Comparison of ENCODE assay signal across 8 cellular contexts in the genomic region with DNA sequence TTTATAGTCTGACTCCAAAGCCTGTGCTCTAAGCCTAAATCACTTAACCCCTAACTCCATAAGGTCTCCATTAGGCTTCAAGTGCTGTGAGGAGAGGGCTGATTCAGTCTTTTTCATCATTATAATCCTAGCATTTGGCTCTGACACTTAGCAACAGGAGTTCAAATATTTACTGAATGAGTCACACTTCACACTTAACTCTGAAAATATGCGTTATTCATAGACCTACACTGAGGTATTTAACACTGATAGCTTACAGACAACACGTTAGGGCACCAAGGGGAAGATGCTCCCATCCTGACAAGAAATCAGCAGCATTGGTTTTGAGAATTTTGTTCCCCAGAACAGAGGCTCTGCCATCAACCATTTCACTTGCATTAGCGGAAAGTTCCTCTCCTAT. TPM values are rescaled to one million over a fixed set of nuclear protein-coding genes. Genes with fewer than 3 reads are reported as not detected.
DNase-seq lines count a peak whose midpoint lies in the region; ATAC-seq and TF ChIP-seq lines count a peak whose summit lies in the region.

No MANE protein-coding gene starts in this region.

- no peaks in the 10 kb centered on the region for H3K27me3 ChIP-seq in CD8-positive, alpha-beta memory T cell (ENCODE audit: insufficient read depth, low read length, poor library complexity, severe bottlenecking)
- H3K27me3 ChIP-seq in breast epithelium (no peaks in the 10 kb centered on the region), tibial nerve (no peaks in the 10 kb centered on the region)

- TF ChIP-seq CTCF in breast epithelium (IDR thresholded peaks at IDR 0.05) (no peak), tibial nerve (IDR thresholded peaks at IDR 0.05) (no peak)

- H3K36me3 Mint-ChIP-seq in CD8-positive, alpha-beta memory T cell = peaks cover 0 to 4% (median 0%) of the 10 kb centered on the region in 3 donors

- no peak overlapping the region for H3K27ac ChIP-seq in CD8-positive, alpha-beta memory T cell (ENCODE audit: low read depth, low read length)
- H3K27ac ChIP-seq in breast epithelium (peak overlapping the region; percentile 48 to 67), tibial nerve (peak overlapping the region in 1 of 4 donors; percentile 6)

- H3K4me3 ChIP-seq in CD8-positive, alpha-beta memory T cell (ENCODE audit: low read length) = no peak overlapping the region
- H3K4me3 ChIP-seq in breast epithelium (no peak overlapping the region), tibial nerve (no peak overlapping the region)

- no peak overlapping the region for H3K4me3 Mint-ChIP-seq in CD8-positive, alpha-beta memory T cell

- POLR2A ChIA-PET in CD8-positive, alpha-beta memory T cell (lab: Charles Lee) = no interaction called here

- intact Hi-C loops in breast epithelium (cut with DNase I; ENCODE audit: low total_unique reads) = no loop called here

- CTCF ChIA-PET in CD8-positive, alpha-beta memory T cell (lab: Charles Lee) = no interaction called here

- no peak for DNase-seq in CD8-positive, alpha-beta memory T cell
- DNase-seq in M059J (ENCODE audit: low read depth) (peak; percentile 95), breast epithelium (ENCODE audit: low spot score in 2 of 2) (no peak), lung microvascular endothelial cell (ENCODE audit: low read depth in 2 of 2) (peak; percentile 79 to 89), tibial nerve (ENCODE audit: low spot score in 2 of 2) (no peak), NCI-H1694 (lab: John Stamatoyannopoulos, UW) (no peak)

- no peaks in the 10 kb centered on the region for H3K36me3 ChIP-seq in CD8-positive, alpha-beta memory T cell (ENCODE audit: insufficient read depth, low read length)
- H3K36me3 ChIP-seq in breast epithelium (no peaks in the 10 kb centered on the region), tibial nerve (peaks cover 0 to 26% (median 0%) of the 10 kb centered on the region in 3 donors)

- no peak for TF ChIP-seq POLR2A in breast epithelium (IDR thresholded peaks at IDR 0.05)
- TF ChIP-seq POLR2A in tibial nerve (IDR thresholded peaks at IDR 0.05) = no peak

- no peak for ATAC-seq in GM21619 (IDR thresholded peaks at IDR 0.05; ENCODE audit: unreplicated experiment)
- no peak for ATAC-seq in HG03571 (IDR thresholded peaks at IDR 0.05; ENCODE audit: unreplicated experiment)

- TF ChIP-seq EP300 in tibial nerve (IDR thresholded peaks at IDR 0.05) = no peak

- no peaks in the 10 kb centered on the region for H3K9me3 Mint-ChIP-seq in CD8-positive, alpha-beta memory T cell

- H3K4me1 Mint-ChIP-seq in CD8-positive, alpha-beta memory T cell = peaks cover 22 to 38% (median 36%) of the 10 kb centered on the region in 3 donors

- H3K9me3 ChIP-seq in CD8-positive, alpha-beta memory T cell (ENCODE audit: low read length) = no peaks in the 10 kb centered on the region
- no peaks in the 10 kb centered on the region for H3K9me3 ChIP-seq in breast epithelium
- no peaks in the 10 kb centered on the region for H3K9me3 ChIP-seq in tibial nerve

- 56 to 60% methylated on average over 3 of the region's 3 CpGs for WGBS in tibial nerve, 2 donors

- no peaks in the 10 kb centered on the region for H3K4me1 ChIP-seq in CD8-positive, alpha-beta memory T cell (ENCODE audit: insufficient read depth, low read length)
- no peaks in the 10 kb centered on the region for H3K4me1 ChIP-seq in breast epithelium
- peaks cover 0 to 30% (median 3%) of the 10 kb centered on the region in 4 donors for H3K4me1 ChIP-seq in tibial nerve

- H3K27ac Mint-ChIP-seq in CD8-positive, alpha-beta memory T cell = peak overlapping the region in 7 of 8 donors; percentile 58 to 79 (median 61)

- H3K27me3 Mint-ChIP-seq in CD8-positive, alpha-beta memory T cell = no peaks in the 10 kb centered on the region

RNA-seq across cellular contexts. Expression of a gene that starts 53.5 kb away (rescaled TPM):
- total RNA-seq in CD8-positive, alpha-beta memory T cell = 10 to 100 TPM; 46.2 to 53.4 TPM
- 33.6 TPM for polyA plus RNA-seq in CD8-positive, alpha-beta memory T cell
- 17.5 and 19.2 TPM in 2 replicates for total RNA-seq in M059J (2014; rRNA removed; shearing (Covaris generic))
- 10 to 100 TPM; 25.8 to 46.5 (median 27.5) TPM for total RNA-seq in breast epithelium
- total RNA-seq in lung microvascular endothelial cell = 6.5 and 8.9 TPM in 2 replicates
- total RNA-seq in tibial nerve = 10 to 100 TPM; 19.8 to 53.4 (median 44.5) TPM

Comparison
In these comparisons a context has a peak if more than half of its experiments do, and no peak if none do; other contexts are left out.
1. DNase-seq: peak in M059J (single experiment) and lung microvascular endothelial cell (2 of 2); none in CD8-positive, alpha-beta memory T cell (0 of 5), breast epithelium (0 of 2), tibial nerve (0 of 2) and NCI-H1694 (single experiment).